Comparison of ENCODE assay signal across 1 cellular context in genomic region chr4:109691411-109691920, GRCh38.
TF ChIP-seq lines count a peak whose summit lies in the region.

No MANE protein-coding gene starts in this region.

TF ChIP-seq in GM12878, 131 proteins besides CTCF, POLR2A, EP300 and RAD21:
- 0 out of 2 replicates have a peak, but pooled peaks have one; percentile 11 for TF ChIP-seq YY1 (IDR thresholded peaks at IDR 0.05; ENCODE audit: low read depth, low read length)
- no peak for TF ChIP-seq HDGF (IDR thresholded peaks at IDR 0.05)
- no peak for TF ChIP-seq PAX8 (IDR thresholded peaks at IDR 0.05)
- TF ChIP-seq ZBTB11 (CRISPR knock-in tag; IDR thresholded peaks at IDR 0.05), result no peak
